In genomic region chr7:90211391-90212148, GRCh38 we compare ENCODE assay signal across 1 cellular context.
TF ChIP-seq lines count a peak whose summit lies in the region.

TSS of gene STEAP2 (plus strand) at chr7:90211740. CDS start at chr7:90225083, 13,343 bp downstream.

TF ChIP-seq in HepG2, 621 proteins besides CTCF, POLR2A, EP300 and RAD21 (continued from another document and continues in another):
- TF ChIP-seq HNF1B (CRISPR knock-in tag; IDR thresholded peaks at IDR 0.05) (peak; percentile 82), ZNF225 (CRISPR knock-in tag; IDR thresholded peaks at IDR 0.05) (peak; percentile 95), MTERF4 (CRISPR knock-in tag; IDR thresholded peaks at IDR 0.05) (peak; percentile 62; the same call in 1 of the 2 replicates), TCF12 (IDR thresholded peaks at IDR 0.05) (no peak), TCF12 (CRISPR knock-in tag; IDR thresholded peaks at IDR 0.05) (peak; percentile 72; the same call in 1 of the 2 replicates), ZNF841 (CRISPR knock-in tag; IDR thresholded peaks at IDR 0.05; ENCODE audit: borderline replicate concordance) (peak; percentile 70; the same call in 1 of the 2 replicates), KLF11 (CRISPR knock-in tag; IDR thresholded peaks at IDR 0.05) (no peak), ZNF275 (CRISPR knock-in tag; IDR thresholded peaks at IDR 0.05; ENCODE audit: borderline replicate concordance) (0 out of 2 replicates have a peak, but pooled peaks have one; percentile 46), CENPX (CRISPR knock-in tag; IDR thresholded peaks at IDR 0.05) (no peak), TEF (CRISPR knock-in tag; IDR thresholded peaks at IDR 0.05) (no peak), ZNF713 (CRISPR knock-in tag; IDR thresholded peaks at IDR 0.05) (no peak), ZNF501 (CRISPR knock-in tag; IDR thresholded peaks at IDR 0.05) (peak; percentile 90), MIXL1 (CRISPR knock-in tag; IDR thresholded peaks at IDR 0.05) (0 out of 2 replicates have a peak, but pooled peaks have one; percentile 31), FOXA3 (CRISPR knock-in tag; IDR thresholded peaks at IDR 0.05) (peak; percentile 58; the same call in 1 of the 2 replicates), SP4 (CRISPR knock-in tag; IDR thresholded peaks at IDR 0.05) (peak; percentile 80), ZNF292 (CRISPR knock-in tag; IDR thresholded peaks at IDR 0.05; ENCODE audit: borderline replicate concordance, low read depth) (peak; percentile 97; the same call in 1 of the 2 replicates), RBFOX2 (IDR thresholded peaks at IDR 0.05; ENCODE audit: low read depth, low read length) (peak; percentile 71), MTA1 (CRISPR knock-in tag; IDR thresholded peaks at IDR 0.05; ENCODE audit: borderline replicate concordance) (peak; percentile 98), TCF7L2 (IDR thresholded peaks at IDR 0.05; ENCODE audit: low read depth, low read length) (no peak), ZNF788 (CRISPR knock-in tag; IDR thresholded peaks at IDR 0.05; ENCODE audit: borderline replicate concordance) (peak; percentile 78; the same call in 1 of the 2 replicates), ZKSCAN8 (CRISPR knock-in tag; IDR thresholded peaks at IDR 0.05; ENCODE audit: borderline replicate concordance) (no peak), ZBTB25 (CRISPR knock-in tag; IDR thresholded peaks at IDR 0.05) (0 out of 2 replicates have a peak, but pooled peaks have one; percentile 55), MED8 (CRISPR knock-in tag; IDR thresholded peaks at IDR 0.05; ENCODE audit: insufficient replicate concordance) (peak; percentile 61), MLLT10 (CRISPR knock-in tag; IDR thresholded peaks at IDR 0.05) (no peak), ZNF337 (CRISPR knock-in tag; IDR thresholded peaks at IDR 0.05; ENCODE audit: borderline replicate concordance, low read depth) (peak; percentile 46; the same call in 1 of the 2 replicates), POGZ (CRISPR knock-in tag; IDR thresholded peaks at IDR 0.05) (peak; percentile 97), ZNF547 (CRISPR knock-in tag; IDR thresholded peaks at IDR 0.05) (peak; percentile 87; the same call in 1 of the 2 replicates), E2F2 (CRISPR knock-in tag; IDR thresholded peaks at IDR 0.05; ENCODE audit: borderline replicate concordance) (0 out of 2 replicates have a peak, but pooled peaks have one; percentile 38), TEAD3 (CRISPR knock-in tag; optimal IDR thresholded peaks at IDR 0.05; ENCODE audit: borderline replicate concordance) (peak; percentile 72), ZNF331 (CRISPR knock-in tag; IDR thresholded peaks at IDR 0.05) (peak; percentile 67), NR0B2 (CRISPR knock-in tag; IDR thresholded peaks at IDR 0.05) (peak; percentile 92), ZNF329 (CRISPR knock-in tag; IDR thresholded peaks at IDR 0.05; ENCODE audit: low read depth) (no peak), SOX13 (IDR thresholded peaks at IDR 0.05) (peak; percentile 13; the same call in 1 of the 2 replicates), SOX13 (CRISPR knock-in tag; conservative IDR thresholded peaks at IDR 0.05 in 1 of 2, IDR thresholded peaks at IDR 0.05 in 1 of 2) (peak in 1 of 2 experiments; percentile 43; a peak in 1 of 4 replicates), ARNT2 (CRISPR knock-in tag; IDR thresholded peaks at IDR 0.05; ENCODE audit: low read depth) (peak; percentile 92), ZNF773 (CRISPR knock-in tag; IDR thresholded peaks at IDR 0.05; ENCODE audit: borderline replicate concordance) (no peak), KDM5B (CRISPR knock-in tag; IDR thresholded peaks at IDR 0.05; ENCODE audit: borderline replicate concordance) (peak; percentile 93; the same call in 1 of the 2 replicates), ZNF552 (CRISPR knock-in tag; IDR thresholded peaks at IDR 0.05; ENCODE audit: borderline replicate concordance) (peak; percentile 61; the same call in 1 of the 2 replicates), THAP8 (CRISPR knock-in tag; IDR thresholded peaks at IDR 0.05; ENCODE audit: borderline replicate concordance) (peak; percentile 85; the same call in 1 of the 2 replicates), ZNF776 (CRISPR knock-in tag; IDR thresholded peaks at IDR 0.05) (peak; percentile 59; the same call in 1 of the 2 replicates), NCOA1 (CRISPR knock-in tag; IDR thresholded peaks at IDR 0.05) (no peak; the same call in 1 of the 2 replicates), LCORL (IDR thresholded peaks at IDR 0.05) (no peak), LCORL (CRISPR knock-in tag; IDR thresholded peaks at IDR 0.05) (no peak; the same call in 1 of the 2 replicates), UBTF (CRISPR knock-in tag; IDR thresholded peaks at IDR 0.05) (peak; percentile 100), ZNF253 (CRISPR knock-in tag; IDR thresholded peaks at IDR 0.05; ENCODE audit: borderline replicate concordance) (peak; percentile 36; the same call in 1 of the 2 replicates), ZNF18 (CRISPR knock-in tag; IDR thresholded peaks at IDR 0.05; ENCODE audit: insufficient replicate concordance) (no peak), ZNF160 (CRISPR knock-in tag; IDR thresholded peaks at IDR 0.05) (peak; percentile 31; the same call in 1 of the 2 replicates), ZNF615 (CRISPR knock-in tag; IDR thresholded peaks at IDR 0.05; ENCODE audit: borderline replicate concordance) (no peak), PHF21A (CRISPR knock-in tag; IDR thresholded peaks at IDR 0.05) (peak; percentile 47; the same call in 1 of the 2 replicates)
